Comparison of ENCODE assay signal across 1 cellular context in genomic region chr2:233867993-233868532, GRCh38.
A peak's percentile ranks its signal among the peaks of the same experiment; 100 is the strongest.
TF ChIP-seq lines count a peak whose summit lies in the region.

TSS of gene MSL3B (minus strand) at chr2:233868386.

TF ChIP-seq in K562, 482 proteins besides CTCF, POLR2A, EP300 and RAD21 (continued from another document):
- TF ChIP-seq ASH1L (IDR thresholded peaks at IDR 0.05; ENCODE audit: borderline replicate concordance, low read depth, partially characterized antibody) (no peak), C11orf30 (IDR thresholded peaks at IDR 0.05; ENCODE audit: low read depth) (peak; percentile 52; the same call in 1 of the 2 replicates), ZNF778 (CRISPR knock-in tag; IDR thresholded peaks at IDR 0.05) (no peak), CREB1 (IDR thresholded peaks at IDR 0.05) (peak; percentile 88), CREB1 (CRISPR knock-in tag; IDR thresholded peaks at IDR 0.05) (peak; percentile 56; the same call in 1 of the 2 replicates), MTF1 (CRISPR knock-in tag; IDR thresholded peaks at IDR 0.05; ENCODE audit: borderline replicate concordance) (no peak), TFAM (CRISPR knock-in tag; conservative IDR thresholded peaks at IDR 0.05) (no peak), ZNF766 (CRISPR knock-in tag; conservative IDR thresholded peaks at IDR 0.05) (peak; percentile 62), MLX (CRISPR knock-in tag; conservative IDR thresholded peaks at IDR 0.05) (no peak), ZNF175 (CRISPR knock-in tag; IDR thresholded peaks at IDR 0.05; ENCODE audit: low read depth) (no peak), BDP1 (IDR thresholded peaks at IDR 0.05; ENCODE audit: insufficient read depth, insufficient read length) (no peak), HLTF (IDR thresholded peaks at IDR 0.05) (no peak), MCM7 (IDR thresholded peaks at IDR 0.05) (no peak), FOXJ3 (CRISPR knock-in tag; IDR thresholded peaks at IDR 0.05) (no peak), RNF219 (CRISPR knock-in tag; IDR thresholded peaks at IDR 0.05) (no peak), TEAD2 (tag; IDR thresholded peaks at IDR 0.05) (no peak), U2AF2 (optimal IDR thresholded peaks at IDR 0.05; ENCODE audit: low read depth, low read length) (no peak), ZNF133 (CRISPR knock-in tag; IDR thresholded peaks at IDR 0.05) (no peak), ARNT (IDR thresholded peaks at IDR 0.05) (no peak), CBX1 (IDR thresholded peaks at IDR 0.05; ENCODE audit: low read depth) (no peak), NFATC3 (IDR thresholded peaks at IDR 0.05) (no peak), SRSF9 (IDR thresholded peaks at IDR 0.05; ENCODE audit: borderline replicate concordance, low read depth, low read length) (no peak), POLR3G (IDR thresholded peaks at IDR 0.05; ENCODE audit: extremely low read depth, insufficient read length, insufficient replicate concordance) (no peak), HNRNPLL (IDR thresholded peaks at IDR 0.05; ENCODE audit: low read depth, low read length, poor library complexity, severe bottlenecking) (peak; percentile 99), MEF2D (tag; conservative IDR thresholded peaks at IDR 0.05; ENCODE audit: low read depth) (no peak)
